11 cellular contexts compared by ENCODE assay signal in the genomic region with DNA sequence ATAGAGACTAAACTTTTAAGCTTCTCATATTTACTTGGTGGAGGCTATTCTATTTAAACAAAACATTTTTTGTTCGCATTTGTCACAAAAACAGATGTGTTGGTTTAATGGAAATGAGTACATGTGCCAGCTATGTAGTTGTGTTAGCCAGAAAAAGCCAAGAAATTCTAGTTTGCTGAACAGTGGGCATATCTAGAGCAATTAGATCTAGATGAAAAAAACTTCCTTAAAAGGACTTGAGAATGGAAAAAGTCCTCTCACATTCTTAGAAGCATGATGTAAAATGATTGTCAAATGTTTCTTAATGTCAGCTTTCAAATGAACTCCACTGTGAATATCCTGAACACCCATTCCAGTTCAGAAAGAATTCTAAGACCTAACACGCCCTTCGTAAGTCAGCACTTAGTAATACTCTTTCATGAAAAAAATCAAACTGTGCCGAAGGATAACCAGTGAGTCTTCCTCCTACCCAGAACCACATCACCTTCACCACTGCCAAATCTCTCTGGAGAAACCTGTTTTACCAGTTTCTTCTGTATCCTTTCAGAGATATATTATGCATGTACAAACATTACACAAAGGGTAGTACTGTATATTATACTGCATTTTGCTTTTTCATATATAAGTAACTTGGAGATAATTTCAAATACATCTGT. TPM values are rescaled to one million over a fixed set of nuclear protein-coding genes. Genes with fewer than 3 reads are reported as not detected.
DNase-seq lines count a peak whose midpoint lies in the region; ATAC-seq and TF ChIP-seq lines count a peak whose summit lies in the region.
"Had no signal": no experiment of that assay in that cellular context is flagged by ENCODE, and none has a peak within 500 bp of the region (broad histone marks: within the 10 kb centered on the region; RNA-seq: fewer than 3 reads in every experiment).

No MANE protein-coding gene starts in this region.

- H3K9me3 ChIP-seq in adipocyte (ENCODE audit: control insufficient read depth, low read length): peaks cover 16% of the 10 kb centered on the region
- H3K9me3 ChIP-seq: esophagus muscularis mucosa had no signal

- DNase-seq in AG09309 (ENCODE audit: low read depth) (peak; percentile 2), HT-29 (ENCODE audit: low spot score) (peak; percentile 88), adipocyte (ENCODE audit: low read depth) (peak; percentile 39), left colon (no peak), T-helper 9 cell (no peak)
- no peak for DNase-seq in stimulated activated effector memory CD8-positive, alpha-beta T cell treated with anti-CD3 and anti-CD28 coated beads, Interleukin-12 subunit alpha, Interleukin-12 subunit beta, amount 100 ng/mL, for 72 hours (ENCODE audit: low spot score in 2 of 2)
- DNase-seq: GF-D8 had no signal

- H3K4me1 Mint-ChIP-seq in stimulated activated effector memory CD8-positive, alpha-beta T cell treated with anti-CD3 and anti-CD28 coated beads, Interleukin-12 subunit alpha, Interleukin-12 subunit beta, amount 100 ng/mL, for 72 hours: no peaks in the 10 kb centered on the region

- H3K27ac Mint-ChIP-seq in stimulated activated effector memory CD8-positive, alpha-beta T cell treated with anti-CD3 and anti-CD28 coated beads, Interleukin-12 subunit alpha, Interleukin-12 subunit beta, amount 100 ng/mL, for 72 hours: no peak overlapping the region

- intact Hi-C loops in left colon (cut with DNase I, micrococcal nuclease): no loop called here

- H3K4me3 ChIP-seq in AG09309 (ENCODE audit: control insufficient read depth, low read depth, low read length): no peak overlapping the region
- H3K4me3 ChIP-seq in adipocyte (ENCODE audit: low read length): no peak overlapping the region
- H3K4me3 ChIP-seq: BLaER1 treated with 17β-estradiol and CSF1 and Interleukin-3, amounts not matched to agents 10 nM and 100 nM; esophagus muscularis mucosa had no signal

- H3K4me3 Mint-ChIP-seq in stimulated activated effector memory CD8-positive, alpha-beta T cell treated with anti-CD3 and anti-CD28 coated beads, Interleukin-12 subunit alpha, Interleukin-12 subunit beta, amount 100 ng/mL, for 72 hours: no peak overlapping the region

- H3K27me3 ChIP-seq in adipocyte (replicated peaks; ENCODE audit: control insufficient read depth, insufficient read depth, low read length): no peaks in the 10 kb centered on the region
- H3K27me3 ChIP-seq: esophagus muscularis mucosa had no signal

- peak; percentile 98 for ATAC-seq in left colon
- ATAC-seq in GM18867 (IDR thresholded peaks at IDR 0.05; ENCODE audit: unreplicated experiment): no peak
- no peak for ATAC-seq in HG03442 (IDR thresholded peaks at IDR 0.05; ENCODE audit: unreplicated experiment)
- no peak for ATAC-seq in stimulated activated effector memory CD8-positive, alpha-beta T cell treated with anti-CD3 and anti-CD28 coated beads, Interleukin-12 subunit alpha, Interleukin-12 subunit beta, amount 100 ng/mL, for 72 hours

- TF ChIP-seq CTCF in AG09309 (IDR thresholded peaks at IDR 0.05; ENCODE audit: control insufficient read depth, insufficient read depth, low read depth, low read length, missing control alignments): no peak

- H3K9me3 Mint-ChIP-seq in stimulated activated effector memory CD8-positive, alpha-beta T cell treated with anti-CD3 and anti-CD28 coated beads, Interleukin-12 subunit alpha, Interleukin-12 subunit beta, amount 100 ng/mL, for 72 hours: no peaks in the 10 kb centered on the region

- H3K9ac ChIP-seq in adipocyte (ENCODE audit: low read length): no peak overlapping the region
- H3K9ac ChIP-seq: BLaER1 treated with 17β-estradiol and CSF1 and Interleukin-3, amounts not matched to agents 10 nM and 100 nM had no signal

- H3K36me3 Mint-ChIP-seq in stimulated activated effector memory CD8-positive, alpha-beta T cell treated with anti-CD3 and anti-CD28 coated beads, Interleukin-12 subunit alpha, Interleukin-12 subunit beta, amount 100 ng/mL, for 72 hours: no peaks in the 10 kb centered on the region

- H3K36me3 ChIP-seq in adipocyte (ENCODE audit: control insufficient read depth, insufficient read depth, low read length, severe bottlenecking): no peaks in the 10 kb centered on the region
- H3K36me3 ChIP-seq: BLaER1 treated with 17β-estradiol and CSF1 and Interleukin-3, amounts not matched to agents 10 nM and 100 nM; esophagus muscularis mucosa had no signal

- no peaks in the 10 kb centered on the region for H3K4me1 ChIP-seq in adipocyte (ENCODE audit: control insufficient read depth, insufficient read depth, low read length)
- H3K4me1 ChIP-seq: BLaER1 treated with 17β-estradiol and CSF1 and Interleukin-3, amounts not matched to agents 10 nM and 100 nM; esophagus muscularis mucosa had no signal

RNA-seq across cellular contexts. Expression of gene PHKA1, which starts 28.2 kb away (rescaled TPM):
- total RNA-seq in HT-29 (2014; rRNA removed; shearing (Covaris generic)): 4.8 and 5.9 TPM in 2 replicates
- 1 to 10 TPM; 3.9 TPM for total RNA-seq in left colon

Comparison
In these comparisons a context has a peak if more than half of its experiments do, and no peak if none do; other contexts are left out.
1. DNase-seq: peak in AG09309 (single experiment), HT-29 (single experiment) and adipocyte (single experiment); none in left colon (0 of 2), T-helper 9 cell (single experiment) and stimulated activated effector memory CD8-positive, alpha-beta T cell treated with anti-CD3 and anti-CD28 coated beads, Interleukin-12 subunit alpha, Interleukin-12 subunit beta, amount 100 ng/mL, for 72 hours (0 of 2).